Comparison of ENCODE assay signal across 9 cellular contexts in the genomic region with DNA sequence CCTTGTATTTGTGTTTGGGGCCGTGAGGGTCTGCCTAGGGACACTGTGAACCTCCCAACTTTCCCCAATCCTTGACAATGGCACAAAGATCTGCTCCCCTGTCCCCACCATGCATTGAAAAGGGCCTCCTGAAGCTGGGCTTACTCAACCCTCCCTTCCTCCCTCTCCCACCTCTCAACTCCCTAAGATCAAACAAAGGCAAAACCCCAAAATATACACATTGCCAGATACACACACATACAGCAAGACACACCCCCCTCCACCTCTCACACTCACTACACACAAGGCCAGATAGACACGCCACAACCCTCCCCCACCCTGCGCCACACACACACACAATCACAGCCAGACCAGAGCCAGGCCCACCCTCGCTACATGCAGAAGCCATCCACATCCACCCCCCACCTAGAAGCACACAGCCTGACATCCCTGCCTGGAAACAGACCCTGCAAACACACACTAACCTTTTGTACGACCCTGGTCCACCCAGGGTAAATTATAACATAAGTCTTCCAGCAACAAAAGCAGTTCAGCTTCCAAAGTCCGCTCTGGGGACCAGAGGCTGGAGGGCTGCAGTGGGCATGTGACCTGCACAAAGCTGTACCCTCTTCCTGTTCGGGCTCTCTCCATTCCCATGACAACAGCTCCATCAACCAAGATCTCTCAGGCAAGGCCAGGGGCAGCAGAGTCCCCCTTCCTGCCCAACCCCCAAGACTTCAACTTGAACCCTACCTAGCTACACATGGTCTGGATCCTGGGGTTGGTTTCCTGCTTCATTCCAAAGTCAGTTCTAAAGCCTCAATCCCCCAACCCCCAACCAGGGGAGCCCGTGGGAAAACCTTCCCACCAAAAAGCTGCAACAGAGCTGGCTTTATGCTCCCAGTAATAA. TPM values are rescaled to one million over a fixed set of nuclear protein-coding genes. Genes with fewer than 3 reads are reported as not detected.
DNase-seq lines count a peak whose midpoint lies in the region; ATAC-seq, FAIRE-seq and TF ChIP-seq lines count a peak whose summit lies in the region.
"Had no signal": no experiment of that assay in that cellular context is flagged by ENCODE, and none has a peak within 500 bp of the region (broad histone marks: within the 10 kb centered on the region; RNA-seq: fewer than 3 reads in every experiment).

No MANE protein-coding gene starts in this region.

- no peaks in the 10 kb centered on the region for H3K36me3 ChIP-seq in bronchial epithelial cell (ENCODE audit: control insufficient read depth, insufficient read depth, low read length)

- no peaks in the 10 kb centered on the region for H3K36me3 Mint-ChIP-seq in IgD-negative memory B cell
- peaks cover 0 to 8% of the 10 kb centered on the region in 2 donors for H3K36me3 Mint-ChIP-seq in naive B cell

- ATAC-seq in naive B cell (ENCODE audit: low read depth in 2 of 2): no peak

- H3K27me3 Mint-ChIP-seq in IgD-negative memory B cell (peaks cover 40% of the 10 kb centered on the region), naive B cell (peaks cover 20 to 52% (median 39%) of the 10 kb centered on the region in 3 donors)

- H3K27ac Mint-ChIP-seq in IgD-negative memory B cell (peak overlapping the region; percentile 14 to 70 (median 69)), naive B cell (peak overlapping the region in 2 of 6 donors; percentile 79 to 83)

- no peaks in the 10 kb centered on the region for H3K27me3 ChIP-seq in bronchial epithelial cell (ENCODE audit: control insufficient read depth, insufficient read depth, low read length)

- peak overlapping the region; percentile 86 for H3K4me3 ChIP-seq in AG10803 (ENCODE audit: low read length)
- peak overlapping the region; percentile 89 for H3K4me3 ChIP-seq in bronchial epithelial cell (ENCODE audit: low read depth, low read length)

- DNase-seq in AG10803 (ENCODE audit: low read depth): no peak
- no peak for DNase-seq in bronchial epithelial cell (ENCODE audit: low read depth)
- no peak for DNase-seq in naive B cell
- no peak for DNase-seq in SIG-M5 (lab: John Stamatoyannopoulos, UW)
- DNase-seq in GF-D8 (lab: John Stamatoyannopoulos, UW): no peak
- no peak for DNase-seq in cerebellum (ENCODE audit: low spot score)
- no peak for DNase-seq in stimulated activated CD4-positive, alpha-beta T cell treated with anti-CD3 and anti-CD28 coated beads, Interleukin-12 subunit alpha, Interleukin-12 subunit beta, amount 100 ng/mL, for 4 hours

- TF ChIP-seq CTCF in AG10803 (conservative IDR thresholded peaks at IDR 0.05; ENCODE audit: low read length) (no peak), bronchial epithelial cell (IDR thresholded peaks at IDR 0.05; ENCODE audit: insufficient read depth, low read length, severe bottlenecking) (no peak)

- FAIRE-seq in bronchial epithelial cell (lab: Jason Lieb, UNC): no peak
- FAIRE-seq: colon had no signal

- H3K4me3 Mint-ChIP-seq in IgD-negative memory B cell: peak overlapping the region; percentile 74 to 97 (median 85)
- peak overlapping the region; percentile 82 to 95 (median 93) for H3K4me3 Mint-ChIP-seq in naive B cell

- H3K4me1 Mint-ChIP-seq in IgD-negative memory B cell: peaks cover 18 to 22% (median 18%) of the 10 kb centered on the region in 3 donors
- H3K4me1 Mint-ChIP-seq in naive B cell: peaks cover 29 to 37% (median 34%) of the 10 kb centered on the region in 3 donors

- H3K9me3 Mint-ChIP-seq in IgD-negative memory B cell: no peaks in the 10 kb centered on the region
- no peaks in the 10 kb centered on the region for H3K9me3 Mint-ChIP-seq in naive B cell

RNA-seq across cellular contexts. Expression of gene PCGF2, which starts 1.9 kb away (rescaled TPM):
- not detected for polyA plus RNA-seq in IgD-negative memory B cell
- total RNA-seq in bronchial epithelial cell: 1.1 and 2.3 TPM in 2 replicates
- polyA plus RNA-seq in naive B cell (ENCODE audit: low read depth in 6 of 6): not detected
- total RNA-seq in cerebellum: 6.4 TPM

RNA-seq across cellular contexts. Expression of gene PSMB3, which starts 6.3 kb away (rescaled TPM):
- 426 TPM for polyA plus RNA-seq in IgD-negative memory B cell
- 273 and 288 TPM in 2 replicates for total RNA-seq in bronchial epithelial cell
- polyA plus RNA-seq in naive B cell (ENCODE audit: low read depth in 6 of 6): 100 to 1,000 TPM; 326 to 642 (median 411) TPM
- 73.9 TPM for total RNA-seq in cerebellum

RNA-seq across cellular contexts. Expression of gene CISD3, which starts 16.1 kb away (rescaled TPM):
- 29.1 TPM for polyA plus RNA-seq in IgD-negative memory B cell
- total RNA-seq in bronchial epithelial cell: 2.9 and 4.4 TPM in 2 replicates
- polyA plus RNA-seq in naive B cell (ENCODE audit: low read depth in 6 of 6): 10 to 100 TPM; 19.1 to 31.5 (median 21.2) TPM
- total RNA-seq in cerebellum: 0.91 TPM

RNA-seq across cellular contexts. Expression of gene MLLT6, which starts 41.2 kb away (rescaled TPM):
- polyA plus RNA-seq in IgD-negative memory B cell (7.9 TPM), naive B cell (ENCODE audit: low read depth in 6 of 6) (1 to 10 TPM; 1.7 to 9.0 (median 4.7) TPM)
- total RNA-seq in bronchial epithelial cell (10.8 and 14.2 TPM in 2 replicates), cerebellum (44.0 TPM)

RNA-seq across cellular contexts. Expression of gene PIP4K2B, which starts 53.1 kb away (rescaled TPM):
- 11.5 TPM for polyA plus RNA-seq in IgD-negative memory B cell
- 15.5 and 21.9 TPM in 2 replicates for total RNA-seq in bronchial epithelial cell
- polyA plus RNA-seq in naive B cell (ENCODE audit: low read depth in 6 of 6): 10 to 100 TPM; 10.1 to 14.5 (median 11.8) TPM
- total RNA-seq in cerebellum: 131 TPM
